In the genomic region with DNA sequence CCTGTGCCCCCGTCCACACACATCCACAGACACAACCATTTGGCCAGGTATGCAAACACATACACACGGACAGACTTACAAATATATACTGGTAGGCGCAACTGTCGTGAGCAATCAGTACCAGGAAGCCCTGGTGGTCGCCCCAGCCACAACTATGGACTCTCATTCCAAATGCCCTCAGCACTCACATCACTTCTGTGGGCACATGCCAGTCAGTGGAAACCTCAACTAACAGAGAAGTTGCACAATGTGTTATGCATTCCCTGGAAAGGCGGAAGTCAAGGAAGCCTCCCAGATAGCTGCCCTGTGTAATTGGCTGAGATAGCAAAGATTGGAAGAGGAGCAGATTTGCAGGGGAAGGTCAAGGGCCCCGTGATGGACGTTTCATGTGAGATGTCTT, we compare ENCODE assay signal across 2 cellular contexts.
TF ChIP-seq lines count a peak whose summit lies in the region.

No MANE protein-coding gene starts in this region.

TF ChIP-seq in HepG2, 621 proteins besides CTCF, POLR2A, EP300 and RAD21:
- TF ChIP-seq CEBPB (IDR thresholded peaks at IDR 0.05; ENCODE audit: borderline replicate concordance, low read depth, low read length) (peak; percentile 31; the same call in 1 of the 2 replicates), ZNF234 (CRISPR knock-in tag; conservative IDR thresholded peaks at IDR 0.05) (no peak), ZNF331 (CRISPR knock-in tag; IDR thresholded peaks at IDR 0.05) (no peak), ZNF383 (CRISPR knock-in tag; IDR thresholded peaks at IDR 0.05; ENCODE audit: borderline replicate concordance) (no peak)
- TF ChIP-seq, protein P1, sequence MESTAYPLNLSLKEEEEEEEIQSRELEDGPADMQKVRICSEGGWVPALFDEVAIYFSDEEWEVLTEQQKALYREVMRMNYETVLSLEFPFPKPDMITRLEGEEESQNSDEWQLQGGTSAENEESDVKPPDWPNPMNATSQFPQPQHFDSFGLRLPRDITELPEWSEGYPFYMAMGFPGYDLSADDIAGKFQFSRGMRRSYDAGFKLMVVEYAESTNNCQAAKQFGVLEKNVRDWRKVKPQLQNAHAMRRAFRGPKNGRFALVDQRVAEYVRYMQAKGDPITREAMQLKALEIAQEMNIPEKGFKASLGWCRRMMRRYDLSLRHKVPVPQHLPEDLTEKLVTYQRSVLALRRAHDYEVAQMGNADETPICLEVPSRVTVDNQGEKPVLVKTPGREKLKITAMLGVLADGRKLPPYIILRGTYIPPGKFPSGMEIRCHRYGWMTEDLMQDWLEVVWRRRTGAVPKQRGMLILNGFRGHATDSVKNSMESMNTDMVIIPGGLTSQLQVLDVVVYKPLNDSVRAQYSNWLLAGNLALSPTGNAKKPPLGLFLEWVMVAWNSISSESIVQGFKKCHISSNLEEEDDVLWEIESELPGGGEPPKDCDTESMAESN (CRISPR knock-in tag; conservative IDR thresholded peaks at IDR 0.05) = no peak

TF ChIP-seq in GM12891, 5 proteins besides CTCF, POLR2A, EP300 and RAD21:
- no peak for TF ChIP-seq TAF1 (IDR thresholded peaks at IDR 0.05; ENCODE audit: low read depth, low read length)
- TF ChIP-seq POU2F2 (IDR thresholded peaks at IDR 0.05; ENCODE audit: low read depth, low read length) = no peak
- TF ChIP-seq PAX5 (IDR thresholded peaks at IDR 0.05; ENCODE audit: insufficient read depth, low read length, severe bottlenecking) = no peak
- TF ChIP-seq POLR2AphosphoS5 (IDR thresholded peaks at IDR 0.05; ENCODE audit: low read depth, low read length) = no peak
- no peak for TF ChIP-seq SPI1 (IDR thresholded peaks at IDR 0.05; ENCODE audit: low read depth, low read length)
